1 cellular context compared by ENCODE assay signal in the genomic region with DNA sequence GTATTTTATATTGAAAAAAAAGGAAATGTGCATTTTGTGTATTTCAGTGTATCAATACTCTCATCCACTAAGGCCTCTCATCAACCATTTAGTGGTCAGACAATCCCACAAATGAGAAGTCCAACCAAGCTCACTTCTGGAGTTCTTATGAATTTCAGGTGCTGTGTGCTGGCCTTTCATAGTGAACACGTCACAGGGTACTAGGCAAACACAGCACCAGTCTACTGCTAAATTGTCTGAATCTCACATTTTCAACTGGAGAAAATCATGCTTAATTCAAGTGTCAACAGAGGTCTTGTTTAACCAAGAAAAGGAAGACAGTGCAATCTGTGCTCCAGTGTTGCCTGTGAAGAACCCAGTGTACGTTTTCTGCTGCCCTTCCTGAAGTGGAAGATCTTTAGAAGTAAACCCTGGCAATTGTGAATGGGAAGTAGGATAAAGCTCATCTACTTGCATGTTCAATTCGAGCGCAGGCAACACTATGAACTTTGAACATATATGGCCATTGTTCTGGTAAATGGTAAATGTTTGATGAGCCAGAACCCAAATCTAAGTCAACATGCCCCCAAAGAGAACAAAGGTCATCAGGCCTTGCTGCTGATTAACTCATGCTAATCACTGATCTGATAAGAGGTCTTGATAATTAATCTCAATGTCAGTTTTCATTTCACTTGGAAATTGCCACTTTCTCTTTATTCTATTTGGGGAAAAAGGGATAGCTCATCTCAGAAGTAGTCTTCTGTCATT.
TF ChIP-seq lines count a peak whose summit lies in the region.

No MANE protein-coding gene starts in this region.

TF ChIP-seq in HepG2, 621 proteins besides CTCF, POLR2A, EP300 and RAD21 (continued from another document and continues in another):
- peak; percentile 99 for TF ChIP-seq ZBTB20 (CRISPR knock-in tag; IDR thresholded peaks at IDR 0.05; ENCODE audit: borderline replicate concordance, low read depth)
- no peak for TF ChIP-seq ZNF30 (CRISPR knock-in tag; IDR thresholded peaks at IDR 0.05)
- TF ChIP-seq ZNF121 (CRISPR knock-in tag; IDR thresholded peaks at IDR 0.05): no peak
- TF ChIP-seq EED (CRISPR knock-in tag; IDR thresholded peaks at IDR 0.05): no peak
- no peak for TF ChIP-seq MBNL3 (CRISPR knock-in tag; conservative IDR thresholded peaks at IDR 0.05)
- TF ChIP-seq ZNF780A (CRISPR knock-in tag; IDR thresholded peaks at IDR 0.05): no peak
- peak; percentile 87 for TF ChIP-seq LCORL (IDR thresholded peaks at IDR 0.05)
- peak; percentile 55; the same call in 1 of the 2 replicates for TF ChIP-seq LCORL (CRISPR knock-in tag; IDR thresholded peaks at IDR 0.05)
- TF ChIP-seq TGIF2 (CRISPR knock-in tag; IDR thresholded peaks at IDR 0.05): no peak
- TF ChIP-seq, protein P1, sequence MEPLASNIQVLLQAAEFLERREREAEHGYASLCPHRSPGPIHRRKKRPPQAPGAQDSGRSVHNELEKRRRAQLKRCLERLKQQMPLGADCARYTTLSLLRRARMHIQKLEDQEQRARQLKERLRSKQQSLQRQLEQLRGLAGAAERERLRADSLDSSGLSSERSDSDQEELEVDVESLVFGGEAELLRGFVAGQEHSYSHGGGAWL (CRISPR knock-in tag; IDR thresholded peaks at IDR 0.05): no peak
- TF ChIP-seq, protein P2, sequence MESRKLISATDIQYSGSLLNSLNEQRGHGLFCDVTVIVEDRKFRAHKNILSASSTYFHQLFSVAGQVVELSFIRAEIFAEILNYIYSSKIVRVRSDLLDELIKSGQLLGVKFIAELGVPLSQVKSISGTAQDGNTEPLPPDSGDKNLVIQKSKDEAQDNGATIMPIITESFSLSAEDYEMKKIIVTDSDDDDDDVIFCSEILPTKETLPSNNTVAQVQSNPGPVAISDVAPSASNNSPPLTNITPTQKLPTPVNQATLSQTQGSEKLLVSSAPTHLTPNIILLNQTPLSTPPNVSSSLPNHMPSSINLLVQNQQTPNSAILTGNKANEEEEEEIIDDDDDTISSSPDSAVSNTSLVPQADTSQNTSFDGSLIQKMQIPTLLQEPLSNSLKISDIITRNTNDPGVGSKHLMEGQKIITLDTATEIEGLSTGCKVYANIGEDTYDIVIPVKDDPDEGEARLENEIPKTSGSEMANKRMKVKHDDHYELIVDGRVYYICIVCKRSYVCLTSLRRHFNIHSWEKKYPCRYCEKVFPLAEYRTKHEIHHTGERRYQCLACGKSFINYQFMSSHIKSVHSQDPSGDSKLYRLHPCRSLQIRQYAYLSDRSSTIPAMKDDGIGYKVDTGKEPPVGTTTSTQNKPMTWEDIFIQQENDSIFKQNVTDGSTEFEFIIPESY (CRISPR knock-in tag; IDR thresholded peaks at IDR 0.05): no peak; the same call in 1 of the 2 replicates
- TF ChIP-seq FOSL2 (CRISPR knock-in tag; IDR thresholded peaks at IDR 0.05): peak; percentile 47; the same call in 1 of the 2 replicates
- TF ChIP-seq SETDB1 (CRISPR knock-in tag; IDR thresholded peaks at IDR 0.05; ENCODE audit: borderline replicate concordance): no peak
- TF ChIP-seq EEA1 (CRISPR knock-in tag; IDR thresholded peaks at IDR 0.05; ENCODE audit: borderline replicate concordance): no peak
- no peak for TF ChIP-seq AHR (CRISPR knock-in tag; IDR thresholded peaks at IDR 0.05)
- TF ChIP-seq ZSCAN31 (CRISPR knock-in tag; IDR thresholded peaks at IDR 0.05; ENCODE audit: low read depth): no peak
- TF ChIP-seq, protein P3, sequence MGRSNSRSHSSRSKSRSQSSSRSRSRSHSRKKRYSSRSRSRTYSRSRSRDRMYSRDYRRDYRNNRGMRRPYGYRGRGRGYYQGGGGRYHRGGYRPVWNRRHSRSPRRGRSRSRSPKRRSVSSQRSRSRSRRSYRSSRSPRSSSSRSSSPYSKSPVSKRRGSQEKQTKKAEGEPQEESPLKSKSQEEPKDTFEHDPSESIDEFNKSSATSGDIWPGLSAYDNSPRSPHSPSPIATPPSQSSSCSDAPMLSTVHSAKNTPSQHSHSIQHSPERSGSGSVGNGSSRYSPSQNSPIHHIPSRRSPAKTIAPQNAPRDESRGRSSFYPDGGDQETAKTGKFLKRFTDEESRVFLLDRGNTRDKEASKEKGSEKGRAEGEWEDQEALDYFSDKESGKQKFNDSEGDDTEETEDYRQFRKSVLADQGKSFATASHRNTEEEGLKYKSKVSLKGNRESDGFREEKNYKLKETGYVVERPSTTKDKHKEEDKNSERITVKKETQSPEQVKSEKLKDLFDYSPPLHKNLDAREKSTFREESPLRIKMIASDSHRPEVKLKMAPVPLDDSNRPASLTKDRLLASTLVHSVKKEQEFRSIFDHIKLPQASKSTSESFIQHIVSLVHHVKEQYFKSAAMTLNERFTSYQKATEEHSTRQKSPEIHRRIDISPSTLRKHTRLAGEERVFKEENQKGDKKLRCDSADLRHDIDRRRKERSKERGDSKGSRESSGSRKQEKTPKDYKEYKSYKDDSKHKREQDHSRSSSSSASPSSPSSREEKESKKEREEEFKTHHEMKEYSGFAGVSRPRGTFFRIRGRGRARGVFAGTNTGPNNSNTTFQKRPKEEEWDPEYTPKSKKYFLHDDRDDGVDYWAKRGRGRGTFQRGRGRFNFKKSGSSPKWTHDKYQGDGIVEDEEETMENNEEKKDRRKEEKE (IDR thresholded peaks at IDR 0.05): no peak
- no peak for TF ChIP-seq ZSCAN20 (CRISPR knock-in tag; IDR thresholded peaks at IDR 0.05; ENCODE audit: borderline replicate concordance)
- TF ChIP-seq GABPB1 (CRISPR knock-in tag; IDR thresholded peaks at IDR 0.05): no peak; the same call in 1 of the 2 replicates
- peak; percentile 89 for TF ChIP-seq MED1 (CRISPR knock-in tag; IDR thresholded peaks at IDR 0.05)
- no peak for TF ChIP-seq ZNF619 (CRISPR knock-in tag; IDR thresholded peaks at IDR 0.05)
- TF ChIP-seq, protein P4, sequence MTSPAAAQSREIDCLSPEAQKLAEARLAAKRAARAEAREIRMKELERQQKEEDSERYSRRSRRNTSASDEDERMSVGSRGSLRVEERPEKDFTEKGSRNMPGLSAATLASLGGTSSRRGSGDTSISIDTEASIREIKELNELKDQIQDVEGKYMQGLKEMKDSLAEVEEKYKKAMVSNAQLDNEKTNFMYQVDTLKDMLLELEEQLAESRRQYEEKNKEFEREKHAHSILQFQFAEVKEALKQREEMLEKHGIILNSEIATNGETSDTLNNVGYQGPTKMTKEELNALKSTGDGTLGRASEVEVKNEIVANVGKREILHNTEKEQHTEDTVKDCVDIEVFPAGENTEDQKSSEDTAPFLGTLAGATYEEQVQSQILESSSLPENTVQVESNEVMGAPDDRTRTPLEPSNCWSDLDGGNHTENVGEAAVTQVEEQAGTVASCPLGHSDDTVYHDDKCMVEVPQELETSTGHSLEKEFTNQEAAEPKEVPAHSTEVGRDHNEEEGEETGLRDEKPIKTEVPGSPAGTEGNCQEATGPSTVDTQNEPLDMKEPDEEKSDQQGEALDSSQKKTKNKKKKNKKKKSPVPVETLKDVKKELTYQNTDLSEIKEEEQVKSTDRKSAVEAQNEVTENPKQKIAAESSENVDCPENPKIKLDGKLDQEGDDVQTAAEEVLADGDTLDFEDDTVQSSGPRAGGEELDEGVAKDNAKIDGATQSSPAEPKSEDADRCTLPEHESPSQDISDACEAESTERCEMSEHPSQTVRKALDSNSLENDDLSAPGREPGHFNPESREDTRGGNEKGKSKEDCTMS (CRISPR knock-in tag; conservative IDR thresholded peaks at IDR 0.05): no peak
- no peak for TF ChIP-seq ZNF441 (CRISPR knock-in tag; IDR thresholded peaks at IDR 0.05; ENCODE audit: borderline replicate concordance)
- TF ChIP-seq, protein P5, sequence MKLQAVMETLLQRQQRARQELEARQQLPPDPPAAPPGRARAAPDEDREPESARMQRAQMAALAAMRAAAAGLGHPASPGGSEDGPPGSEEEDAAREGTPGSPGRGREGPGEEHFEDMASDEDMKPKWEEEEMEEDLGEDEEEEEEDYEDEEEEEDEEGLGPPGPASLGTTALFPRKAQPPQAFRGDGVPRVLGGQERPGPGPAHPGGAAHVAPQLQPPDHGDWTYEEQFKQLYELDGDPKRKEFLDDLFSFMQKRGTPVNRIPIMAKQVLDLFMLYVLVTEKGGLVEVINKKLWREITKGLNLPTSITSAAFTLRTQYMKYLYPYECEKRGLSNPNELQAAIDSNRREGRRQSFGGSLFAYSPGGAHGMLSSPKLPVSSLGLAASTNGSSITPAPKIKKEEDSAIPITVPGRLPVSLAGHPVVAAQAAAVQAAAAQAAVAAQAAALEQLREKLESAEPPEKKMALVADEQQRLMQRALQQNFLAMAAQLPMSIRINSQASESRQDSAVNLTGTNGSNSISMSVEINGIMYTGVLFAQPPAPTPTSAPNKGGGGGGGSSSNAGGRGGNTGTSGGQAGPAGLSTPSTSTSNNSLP (IDR thresholded peaks at IDR 0.05; ENCODE audit: low read depth, low read length): peak; percentile 100
- no peak for TF ChIP-seq BHLHE40 (IDR thresholded peaks at IDR 0.05; ENCODE audit: low read length)
- TF ChIP-seq, protein P6, sequence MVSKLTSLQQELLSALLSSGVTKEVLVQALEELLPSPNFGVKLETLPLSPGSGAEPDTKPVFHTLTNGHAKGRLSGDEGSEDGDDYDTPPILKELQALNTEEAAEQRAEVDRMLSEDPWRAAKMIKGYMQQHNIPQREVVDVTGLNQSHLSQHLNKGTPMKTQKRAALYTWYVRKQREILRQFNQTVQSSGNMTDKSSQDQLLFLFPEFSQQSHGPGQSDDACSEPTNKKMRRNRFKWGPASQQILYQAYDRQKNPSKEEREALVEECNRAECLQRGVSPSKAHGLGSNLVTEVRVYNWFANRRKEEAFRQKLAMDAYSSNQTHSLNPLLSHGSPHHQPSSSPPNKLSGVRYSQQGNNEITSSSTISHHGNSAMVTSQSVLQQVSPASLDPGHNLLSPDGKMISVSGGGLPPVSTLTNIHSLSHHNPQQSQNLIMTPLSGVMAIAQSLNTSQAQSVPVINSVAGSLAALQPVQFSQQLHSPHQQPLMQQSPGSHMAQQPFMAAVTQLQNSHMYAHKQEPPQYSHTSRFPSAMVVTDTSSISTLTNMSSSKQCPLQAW (CRISPR knock-in tag; IDR thresholded peaks at IDR 0.05): peak; percentile 90
- TF ChIP-seq, protein P7, sequence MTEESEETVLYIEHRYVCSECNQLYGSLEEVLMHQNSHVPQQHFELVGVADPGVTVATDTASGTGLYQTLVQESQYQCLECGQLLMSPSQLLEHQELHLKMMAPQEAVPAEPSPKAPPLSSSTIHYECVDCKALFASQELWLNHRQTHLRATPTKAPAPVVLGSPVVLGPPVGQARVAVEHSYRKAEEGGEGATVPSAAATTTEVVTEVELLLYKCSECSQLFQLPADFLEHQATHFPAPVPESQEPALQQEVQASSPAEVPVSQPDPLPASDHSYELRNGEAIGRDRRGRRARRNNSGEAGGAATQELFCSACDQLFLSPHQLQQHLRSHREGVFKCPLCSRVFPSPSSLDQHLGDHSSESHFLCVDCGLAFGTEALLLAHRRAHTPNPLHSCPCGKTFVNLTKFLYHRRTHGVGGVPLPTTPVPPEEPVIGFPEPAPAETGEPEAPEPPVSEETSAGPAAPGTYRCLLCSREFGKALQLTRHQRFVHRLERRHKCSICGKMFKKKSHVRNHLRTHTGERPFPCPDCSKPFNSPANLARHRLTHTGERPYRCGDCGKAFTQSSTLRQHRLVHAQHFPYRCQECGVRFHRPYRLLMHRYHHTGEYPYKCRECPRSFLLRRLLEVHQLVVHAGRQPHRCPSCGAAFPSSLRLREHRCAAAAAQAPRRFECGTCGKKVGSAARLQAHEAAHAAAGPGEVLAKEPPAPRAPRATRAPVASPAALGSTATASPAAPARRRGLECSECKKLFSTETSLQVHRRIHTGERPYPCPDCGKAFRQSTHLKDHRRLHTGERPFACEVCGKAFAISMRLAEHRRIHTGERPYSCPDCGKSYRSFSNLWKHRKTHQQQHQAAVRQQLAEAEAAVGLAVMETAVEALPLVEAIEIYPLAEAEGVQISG (CRISPR knock-in tag; IDR thresholded peaks at IDR 0.05): 0 out of 2 replicates have a peak, but pooled peaks have one; percentile 28
- TF ChIP-seq, protein P8, sequence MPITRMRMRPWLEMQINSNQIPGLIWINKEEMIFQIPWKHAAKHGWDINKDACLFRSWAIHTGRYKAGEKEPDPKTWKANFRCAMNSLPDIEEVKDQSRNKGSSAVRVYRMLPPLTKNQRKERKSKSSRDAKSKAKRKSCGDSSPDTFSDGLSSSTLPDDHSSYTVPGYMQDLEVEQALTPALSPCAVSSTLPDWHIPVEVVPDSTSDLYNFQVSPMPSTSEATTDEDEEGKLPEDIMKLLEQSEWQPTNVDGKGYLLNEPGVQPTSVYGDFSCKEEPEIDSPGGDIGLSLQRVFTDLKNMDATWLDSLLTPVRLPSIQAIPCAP (CRISPR knock-in tag; IDR thresholded peaks at IDR 0.05; ENCODE audit: low read depth): no peak
- no peak for TF ChIP-seq XRCC5 (optimal IDR thresholded peaks at IDR 0.05; ENCODE audit: low read length)
- TF ChIP-seq ZBTB1 (CRISPR knock-in tag; IDR thresholded peaks at IDR 0.05; ENCODE audit: borderline replicate concordance): no peak
- peak; percentile 74 for TF ChIP-seq SIX4 (CRISPR knock-in tag; IDR thresholded peaks at IDR 0.05)
- TF ChIP-seq ZNF335 (CRISPR knock-in tag; IDR thresholded peaks at IDR 0.05): 0 out of 2 replicates have a peak, but pooled peaks have one; percentile 62
- TF ChIP-seq, protein P9, sequence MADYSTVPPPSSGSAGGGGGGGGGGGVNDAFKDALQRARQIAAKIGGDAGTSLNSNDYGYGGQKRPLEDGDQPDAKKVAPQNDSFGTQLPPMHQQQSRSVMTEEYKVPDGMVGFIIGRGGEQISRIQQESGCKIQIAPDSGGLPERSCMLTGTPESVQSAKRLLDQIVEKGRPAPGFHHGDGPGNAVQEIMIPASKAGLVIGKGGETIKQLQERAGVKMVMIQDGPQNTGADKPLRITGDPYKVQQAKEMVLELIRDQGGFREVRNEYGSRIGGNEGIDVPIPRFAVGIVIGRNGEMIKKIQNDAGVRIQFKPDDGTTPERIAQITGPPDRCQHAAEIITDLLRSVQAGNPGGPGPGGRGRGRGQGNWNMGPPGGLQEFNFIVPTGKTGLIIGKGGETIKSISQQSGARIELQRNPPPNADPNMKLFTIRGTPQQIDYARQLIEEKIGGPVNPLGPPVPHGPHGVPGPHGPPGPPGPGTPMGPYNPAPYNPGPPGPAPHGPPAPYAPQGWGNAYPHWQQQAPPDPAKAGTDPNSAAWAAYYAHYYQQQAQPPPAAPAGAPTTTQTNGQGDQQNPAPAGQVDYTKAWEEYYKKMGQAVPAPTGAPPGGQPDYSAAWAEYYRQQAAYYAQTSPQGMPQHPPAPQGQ (CRISPR knock-in tag; IDR thresholded peaks at IDR 0.05; ENCODE audit: borderline replicate concordance): no peak; the same call in 1 of the 2 replicates
- no peak for TF ChIP-seq ONECUT2 (CRISPR knock-in tag; IDR thresholded peaks at IDR 0.05)
- TF ChIP-seq MIXL1 (CRISPR knock-in tag; IDR thresholded peaks at IDR 0.05): peak; percentile 99
- no peak for TF ChIP-seq ZNF136 (CRISPR knock-in tag; IDR thresholded peaks at IDR 0.05; ENCODE audit: low read depth)
- TF ChIP-seq, protein P10, sequence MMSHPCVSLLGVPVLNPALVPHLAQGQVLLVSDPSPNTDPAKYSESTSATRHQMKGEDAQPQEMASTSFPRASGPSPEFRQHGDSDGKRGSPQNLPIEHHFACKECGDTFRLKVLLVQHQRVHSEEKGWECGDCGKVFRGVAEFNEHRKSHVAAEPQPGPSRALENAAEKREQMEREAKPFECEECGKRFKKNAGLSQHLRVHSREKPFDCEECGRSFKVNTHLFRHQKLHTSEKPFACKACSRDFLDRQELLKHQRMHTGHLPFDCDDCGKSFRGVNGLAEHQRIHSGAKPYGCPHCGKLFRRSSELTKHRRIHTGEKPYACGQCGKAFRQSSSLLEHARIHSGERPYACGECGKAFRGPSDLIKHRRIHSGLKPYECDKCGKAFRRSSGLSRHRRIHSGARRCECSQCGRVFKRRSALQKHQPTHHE (CRISPR knock-in tag; IDR thresholded peaks at IDR 0.05; ENCODE audit: borderline replicate concordance): no peak
